ENCODE assay signal across 1 cellular context in the genomic region with DNA sequence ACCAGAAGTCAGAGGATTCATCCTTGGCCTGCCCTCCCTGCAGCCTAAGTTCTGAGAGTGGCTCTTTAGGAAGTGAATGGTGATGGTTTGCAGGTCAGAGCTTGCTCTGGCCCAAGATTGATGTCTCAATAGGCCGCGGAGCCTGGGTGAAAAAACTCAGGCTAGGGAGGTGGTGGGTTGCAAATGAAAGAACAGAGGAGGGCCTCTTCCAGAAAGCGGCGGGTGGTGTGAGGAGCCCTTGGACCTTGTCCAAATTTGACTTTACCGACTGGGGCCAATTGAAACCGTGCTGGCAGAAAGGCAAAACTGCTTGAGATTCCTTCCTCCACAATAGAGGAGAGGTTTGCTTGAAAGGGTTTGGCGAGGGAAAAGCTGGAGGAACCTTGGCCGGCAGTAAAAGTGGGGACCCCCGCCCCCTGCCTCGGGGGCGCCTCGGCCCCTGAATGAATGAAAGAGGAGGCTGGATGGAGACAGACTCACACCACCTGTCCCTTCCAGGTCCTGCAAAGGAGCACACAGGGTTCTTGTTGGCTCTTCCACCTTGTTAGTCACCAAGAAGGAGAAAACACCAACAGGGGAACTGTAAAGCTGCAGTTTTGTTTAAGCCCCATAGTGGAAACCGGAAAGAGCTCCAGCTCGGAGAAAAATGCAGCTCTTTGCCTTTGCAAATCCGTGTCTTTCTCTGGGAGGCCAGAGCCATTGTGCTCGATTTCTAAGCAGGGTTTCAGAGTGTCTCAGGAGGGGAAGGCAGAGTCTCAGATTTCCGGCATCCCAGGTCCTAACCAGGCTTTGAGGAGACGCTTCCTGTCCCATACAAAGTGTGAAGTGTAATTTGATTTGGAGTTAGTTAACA.
A peak's percentile ranks its signal among the peaks of the same experiment; 100 is the strongest.
TF ChIP-seq lines count a peak whose summit lies in the region.

No MANE protein-coding gene starts in this region.

TF ChIP-seq in WTC11, 78 proteins besides CTCF, POLR2A, EP300 and RAD21 (continued from another document):
- TF ChIP-seq, protein P1, sequence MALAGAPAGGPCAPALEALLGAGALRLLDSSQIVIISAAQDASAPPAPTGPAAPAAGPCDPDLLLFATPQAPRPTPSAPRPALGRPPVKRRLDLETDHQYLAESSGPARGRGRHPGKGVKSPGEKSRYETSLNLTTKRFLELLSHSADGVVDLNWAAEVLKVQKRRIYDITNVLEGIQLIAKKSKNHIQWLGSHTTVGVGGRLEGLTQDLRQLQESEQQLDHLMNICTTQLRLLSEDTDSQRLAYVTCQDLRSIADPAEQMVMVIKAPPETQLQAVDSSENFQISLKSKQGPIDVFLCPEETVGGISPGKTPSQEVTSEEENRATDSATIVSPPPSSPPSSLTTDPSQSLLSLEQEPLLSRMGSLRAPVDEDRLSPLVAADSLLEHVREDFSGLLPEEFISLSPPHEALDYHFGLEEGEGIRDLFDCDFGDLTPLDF (CRISPR knock-in tag; IDR thresholded peaks at IDR 0.05): no peak
- TF ChIP-seq HMGA2 (CRISPR knock-in tag; IDR thresholded peaks at IDR 0.05): no peak
- TF ChIP-seq ATF1 (CRISPR knock-in tag; IDR thresholded peaks at IDR 0.05): no peak
- TF ChIP-seq TEAD4 (CRISPR knock-in tag; IDR thresholded peaks at IDR 0.05): no peak
- no peak for TF ChIP-seq NR3C1 (CRISPR knock-in tag; conservative IDR thresholded peaks at IDR 0.05; ENCODE audit: low read depth)
- no peak for TF ChIP-seq JAZF1 (CRISPR knock-in tag; IDR thresholded peaks at IDR 0.05)
- peak; percentile 69 for TF ChIP-seq ETV6 (CRISPR knock-in tag; IDR thresholded peaks at IDR 0.05)
